ENCODE assay signal across 19 cellular contexts in genomic region chr10:79097021-79097695, GRCh38. TPM values are rescaled to one million over a fixed set of nuclear protein-coding genes. Genes with fewer than 3 reads are reported as not detected.
DNase-seq lines count a peak whose midpoint lies in the region; ATAC-seq and TF ChIP-seq lines count a peak whose summit lies in the region.
"Had no signal": no experiment of that assay in that cellular context is flagged by ENCODE, and none has a peak within 500 bp of the region (broad histone marks: within the 10 kb centered on the region; RNA-seq: fewer than 3 reads in every experiment).

No MANE protein-coding gene starts in this region.

- H3K4me2 ChIP-seq in OCI-LY7 (ENCODE audit: low read length) (peak overlapping the region; percentile 66), osteoblast (ENCODE audit: insufficient read depth, low read length) (no peak overlapping the region)

- H3K27ac ChIP-seq in OCI-LY7 (ENCODE audit: low read depth, low read length, poor library complexity, severe bottlenecking) (peak overlapping the region; percentile 90), osteoblast (ENCODE audit: low read depth, low read length) (peak overlapping the region; percentile 17)
- H3K27ac ChIP-seq: colonic mucosa, SJCRH30 had no signal

- H4K20me1 ChIP-seq in OCI-LY7 (ENCODE audit: insufficient read depth, low read length) = 0 out of 2 replicates have a peak, but pooled peaks cover 4% of the 10 kb centered on the region
- peaks cover 92% of the 10 kb centered on the region for H4K20me1 ChIP-seq in osteoblast (ENCODE audit: insufficient read depth, low read length)

- H3K9me3 ChIP-seq in OCI-LY7 (ENCODE audit: low read length) (no peaks in the 10 kb centered on the region), osteoblast (ENCODE audit: low read depth, low read length) (no peaks in the 10 kb centered on the region)
- H3K9me3 ChIP-seq: colonic mucosa, SJCRH30 had no signal

- CTCF ChIA-PET in OCI-LY7 (lab: Charles Lee; ENCODE audit: unreplicated experiment) = interaction anchor here (1.1 to 1.2 kb wide), 2 partner anchors 10 to 31 kb away, joined by 3 read pairs; no protein-coding TSS in a partner anchor

- TF ChIP-seq CTCF in OCI-LY7 (conservative IDR thresholded peaks at IDR 0.05; ENCODE audit: low read length) (no peak), osteoblast (IDR thresholded peaks at IDR 0.05; ENCODE audit: extremely low read depth, low read depth, low read length) (no peak)

- no peaks in the 10 kb centered on the region for H3K27me3 ChIP-seq in osteoblast (ENCODE audit: insufficient read depth, low read length)
- H3K27me3 ChIP-seq: colonic mucosa, SJCRH30 had no signal

- H3K4me3 ChIP-seq in OCI-LY7 (ENCODE audit: low read depth, low read length, poor library complexity, severe bottlenecking) = no peak overlapping the region
- H3K4me3 ChIP-seq in osteoblast (ENCODE audit: insufficient read depth, low read length) = no peak overlapping the region
- H3K4me3 ChIP-seq: colonic mucosa, SJCRH30 had no signal

- POLR2A ChIA-PET in OCI-LY7 (lab: Charles Lee) = interaction anchor here (1.1 to 2.5 kb wide), 2 partner anchors 12 to 178 kb away, joined by 3 to 25 read pairs; no protein-coding TSS in a partner anchor

- H3K79me2 ChIP-seq in OCI-LY7 (ENCODE audit: insufficient read depth, low read depth, low read length) (no peaks in the 10 kb centered on the region), osteoblast (ENCODE audit: insufficient read depth, low read length) (peaks cover 97% of the 10 kb centered on the region)

- intact Hi-C loops in OCI-LY7 (cut with micrococcal nuclease; ENCODE audit: unreplicated experiment) (no loop called here), left cardiac atrium (cut with DNase I) (no loop called here)

- ATAC-seq in left cardiac atrium (peak; percentile 5 to 13), GM21723 (IDR thresholded peaks at IDR 0.05; ENCODE audit: unreplicated experiment) (no peak), GM18867 (IDR thresholded peaks at IDR 0.05; ENCODE audit: unreplicated experiment) (no peak)
- ATAC-seq: natural killer cell, sciatic nerve had no signal

- BruUV-seq in OCI-LY7 (replicated peaks; lab: Mats Ljungman, UMichigan) = no TSS peak

- peak; percentile 70 for DNase-seq in EH (ENCODE audit: low read depth)
- no peak for DNase-seq in OCI-LY7 (ENCODE audit: low spot score)
- peak; percentile 52 for DNase-seq in left cardiac atrium
- DNase-seq in osteoblast (ENCODE audit: insufficient read length, low spot score, missing footprints) = no peak
- no peak for DNase-seq in NCI-H1417 treated with DMSO at 0.1 percent for 48 hours (lab: John Stamatoyannopoulos, UW)
- DNase-seq in H4 (ENCODE audit: low spot score) = no peak
- DNase-seq: activated CD4-positive, alpha-beta memory T cell treated with anti-CD3 and anti-CD28 coated beads, Interleukin-2, amount 10 ng/mL, durations not matched to agents 7 days and 5 days; AML-193; colonic mucosa; erythroblast; hippocampal formation; natural killer cell; NCI-H1048; NCI-H2171 treated with DMSO at 0.1 percent for 48 hours; SJCRH30; stimulated activated CD4-positive, alpha-beta T cell treated with anti-CD3 and anti-CD28 coated beads, Interleukin-4, amount 100 ng/mL, for 24 hours had no signal

- H3K9me2 ChIP-seq in OCI-LY7 (ENCODE audit: insufficient read depth, low read length) = no peaks in the 10 kb centered on the region

- H2AFZ ChIP-seq in OCI-LY7 (ENCODE audit: low read length) = no peak overlapping the region
- no peak overlapping the region for H2AFZ ChIP-seq in osteoblast (ENCODE audit: low read length)

- peaks cover 94% of the 10 kb centered on the region for H3K4me1 ChIP-seq in OCI-LY7 (ENCODE audit: insufficient read depth, low read length, poor library complexity, severe bottlenecking)
- peaks cover 45% of the 10 kb centered on the region for H3K4me1 ChIP-seq in osteoblast (ENCODE audit: insufficient read depth, low read length)

- no peaks in the 10 kb centered on the region for H3K36me3 ChIP-seq in OCI-LY7 (ENCODE audit: insufficient read depth, low read length)
- H3K36me3 ChIP-seq in osteoblast (ENCODE audit: insufficient read depth, low read length) = peaks cover 8% of the 10 kb centered on the region
- H3K36me3 ChIP-seq: colonic mucosa, SJCRH30 had no signal

RNA-seq across cellular contexts. Expression of gene ZMIZ1, which starts 28.4 kb away (rescaled TPM):
- total RNA-seq in OCI-LY7 (2014; rRNA removed; shearing (Covaris generic)) = 18.9 and 20.4 TPM in 2 replicates
- total RNA-seq in OCI-LY7 (2022) (58.3 and 66.9 TPM in 2 replicates), left cardiac atrium (10 to 100 TPM; 51.4 to 58.0 TPM), osteoblast (40.9 and 50.4 TPM in 2 replicates)
- 10.9 and 13.5 TPM in 2 replicates for total RNA-seq in H4 (2014; rRNA removed; shearing (Covaris generic))

Comparison
In these comparisons a context has a peak if more than half of its experiments do, and no peak if none do; other contexts are left out.
1. DNase-seq: peak in EH (single experiment) and left cardiac atrium (single experiment); none in OCI-LY7 (single experiment), osteoblast (single experiment), NCI-H1417 treated with DMSO at 0.1 percent for 48 hours (single experiment) and H4 (single experiment).
2. ATAC-seq: peak in left cardiac atrium (2 of 2); none in GM21723 (single experiment) and GM18867 (single experiment).